ENCODE assay signal across 2 cellular contexts in the genomic region with DNA sequence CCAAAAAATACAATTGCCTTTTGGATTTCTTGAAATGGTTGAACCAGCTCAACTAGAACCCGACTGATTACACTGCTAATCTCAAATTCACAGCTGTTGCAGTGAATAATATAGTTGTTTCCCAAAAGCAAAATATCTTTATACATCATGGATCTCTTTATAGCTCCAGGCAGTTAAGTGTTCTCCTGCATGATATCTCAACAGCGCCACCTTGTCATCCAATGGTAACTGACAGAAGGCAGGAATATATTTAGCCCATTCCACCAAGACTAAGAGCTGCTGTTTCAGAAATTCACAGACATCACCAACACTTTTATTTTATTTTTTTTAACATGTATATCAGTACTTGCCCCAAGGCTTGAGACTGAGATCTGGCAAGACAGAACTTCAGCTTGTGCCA.
TF ChIP-seq lines count a peak whose summit lies in the region.

No MANE protein-coding gene starts in this region.

TF ChIP-seq in liver, 16 proteins besides CTCF, POLR2A, EP300 and RAD21 (continued from another document):
- TF ChIP-seq GABPA (IDR thresholded peaks at IDR 0.05 in 1 of 2, conservative IDR thresholded peaks at IDR 0.05 in 1 of 2) (no peak), NR2F2 (IDR thresholded peaks at IDR 0.05) (no peak), FOXA1 (IDR thresholded peaks at IDR 0.05) (no peak), HNF4A (conservative IDR thresholded peaks at IDR 0.05) (no peak), JUND (IDR thresholded peaks at IDR 0.05) (no peak), EGR1 (IDR thresholded peaks at IDR 0.05; ENCODE audit: low read depth in 2 of 2) (no peak), YY1 (IDR thresholded peaks at IDR 0.05) (no peak), RXRA (IDR thresholded peaks at IDR 0.05) (no peak), SP1 (IDR thresholded peaks at IDR 0.05) (no peak), HNF4G (IDR thresholded peaks at IDR 0.05) (no peak)
- TF ChIP-seq, protein P1, sequence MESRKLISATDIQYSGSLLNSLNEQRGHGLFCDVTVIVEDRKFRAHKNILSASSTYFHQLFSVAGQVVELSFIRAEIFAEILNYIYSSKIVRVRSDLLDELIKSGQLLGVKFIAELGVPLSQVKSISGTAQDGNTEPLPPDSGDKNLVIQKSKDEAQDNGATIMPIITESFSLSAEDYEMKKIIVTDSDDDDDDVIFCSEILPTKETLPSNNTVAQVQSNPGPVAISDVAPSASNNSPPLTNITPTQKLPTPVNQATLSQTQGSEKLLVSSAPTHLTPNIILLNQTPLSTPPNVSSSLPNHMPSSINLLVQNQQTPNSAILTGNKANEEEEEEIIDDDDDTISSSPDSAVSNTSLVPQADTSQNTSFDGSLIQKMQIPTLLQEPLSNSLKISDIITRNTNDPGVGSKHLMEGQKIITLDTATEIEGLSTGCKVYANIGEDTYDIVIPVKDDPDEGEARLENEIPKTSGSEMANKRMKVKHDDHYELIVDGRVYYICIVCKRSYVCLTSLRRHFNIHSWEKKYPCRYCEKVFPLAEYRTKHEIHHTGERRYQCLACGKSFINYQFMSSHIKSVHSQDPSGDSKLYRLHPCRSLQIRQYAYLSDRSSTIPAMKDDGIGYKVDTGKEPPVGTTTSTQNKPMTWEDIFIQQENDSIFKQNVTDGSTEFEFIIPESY (IDR thresholded peaks at IDR 0.05), result no peak
- TF ChIP-seq, protein P2, sequence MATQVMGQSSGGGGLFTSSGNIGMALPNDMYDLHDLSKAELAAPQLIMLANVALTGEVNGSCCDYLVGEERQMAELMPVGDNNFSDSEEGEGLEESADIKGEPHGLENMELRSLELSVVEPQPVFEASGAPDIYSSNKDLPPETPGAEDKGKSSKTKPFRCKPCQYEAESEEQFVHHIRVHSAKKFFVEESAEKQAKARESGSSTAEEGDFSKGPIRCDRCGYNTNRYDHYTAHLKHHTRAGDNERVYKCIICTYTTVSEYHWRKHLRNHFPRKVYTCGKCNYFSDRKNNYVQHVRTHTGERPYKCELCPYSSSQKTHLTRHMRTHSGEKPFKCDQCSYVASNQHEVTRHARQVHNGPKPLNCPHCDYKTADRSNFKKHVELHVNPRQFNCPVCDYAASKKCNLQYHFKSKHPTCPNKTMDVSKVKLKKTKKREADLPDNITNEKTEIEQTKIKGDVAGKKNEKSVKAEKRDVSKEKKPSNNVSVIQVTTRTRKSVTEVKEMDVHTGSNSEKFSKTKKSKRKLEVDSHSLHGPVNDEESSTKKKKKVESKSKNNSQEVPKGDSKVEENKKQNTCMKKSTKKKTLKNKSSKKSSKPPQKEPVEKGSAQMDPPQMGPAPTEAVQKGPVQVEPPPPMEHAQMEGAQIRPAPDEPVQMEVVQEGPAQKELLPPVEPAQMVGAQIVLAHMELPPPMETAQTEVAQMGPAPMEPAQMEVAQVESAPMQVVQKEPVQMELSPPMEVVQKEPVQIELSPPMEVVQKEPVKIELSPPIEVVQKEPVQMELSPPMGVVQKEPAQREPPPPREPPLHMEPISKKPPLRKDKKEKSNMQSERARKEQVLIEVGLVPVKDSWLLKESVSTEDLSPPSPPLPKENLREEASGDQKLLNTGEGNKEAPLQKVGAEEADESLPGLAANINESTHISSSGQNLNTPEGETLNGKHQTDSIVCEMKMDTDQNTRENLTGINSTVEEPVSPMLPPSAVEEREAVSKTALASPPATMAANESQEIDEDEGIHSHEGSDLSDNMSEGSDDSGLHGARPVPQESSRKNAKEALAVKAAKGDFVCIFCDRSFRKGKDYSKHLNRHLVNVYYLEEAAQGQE (IDR thresholded peaks at IDR 0.05), result no peak
- TF ChIP-seq, protein P3, sequence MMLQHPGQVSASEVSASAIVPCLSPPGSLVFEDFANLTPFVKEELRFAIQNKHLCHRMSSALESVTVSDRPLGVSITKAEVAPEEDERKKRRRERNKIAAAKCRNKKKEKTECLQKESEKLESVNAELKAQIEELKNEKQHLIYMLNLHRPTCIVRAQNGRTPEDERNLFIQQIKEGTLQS (IDR thresholded peaks at IDR 0.05), result no peak
- TF ChIP-seq, protein P4, sequence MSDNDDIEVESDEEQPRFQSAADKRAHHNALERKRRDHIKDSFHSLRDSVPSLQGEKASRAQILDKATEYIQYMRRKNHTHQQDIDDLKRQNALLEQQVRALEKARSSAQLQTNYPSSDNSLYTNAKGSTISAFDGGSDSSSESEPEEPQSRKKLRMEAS (IDR thresholded peaks at IDR 0.05), result no peak

TF ChIP-seq in HepG2, 621 proteins besides CTCF, POLR2A, EP300 and RAD21 (continued from another document):
- TF ChIP-seq ZFP82 (CRISPR knock-in tag; IDR thresholded peaks at IDR 0.05; ENCODE audit: borderline replicate concordance) (no peak), HMG20A (CRISPR knock-in tag; IDR thresholded peaks at IDR 0.05; ENCODE audit: borderline replicate concordance) (no peak), ZNF121 (CRISPR knock-in tag; IDR thresholded peaks at IDR 0.05) (no peak), HOXA7 (CRISPR knock-in tag; IDR thresholded peaks at IDR 0.05) (no peak), CAMTA2 (CRISPR knock-in tag; IDR thresholded peaks at IDR 0.05; ENCODE audit: borderline replicate concordance) (no peak), ZNF431 (CRISPR knock-in tag; IDR thresholded peaks at IDR 0.05; ENCODE audit: borderline replicate concordance, low read depth) (no peak), LCORL (IDR thresholded peaks at IDR 0.05) (no peak), LCORL (CRISPR knock-in tag; IDR thresholded peaks at IDR 0.05) (no peak), FIP1L1 (IDR thresholded peaks at IDR 0.05; ENCODE audit: borderline replicate concordance, insufficient read depth, low read depth, low read length) (no peak), ZIK1 (CRISPR knock-in tag; IDR thresholded peaks at IDR 0.05; ENCODE audit: borderline replicate concordance, low read depth) (no peak), HNF4A (CRISPR knock-in tag; IDR thresholded peaks at IDR 0.05) (no peak), ZBTB42 (CRISPR knock-in tag; IDR thresholded peaks at IDR 0.05) (no peak), ZSCAN25 (CRISPR knock-in tag; IDR thresholded peaks at IDR 0.05) (no peak), KDM2A (CRISPR knock-in tag; IDR thresholded peaks at IDR 0.05; ENCODE audit: borderline replicate concordance, low read depth) (no peak), ZFP90 (CRISPR knock-in tag; IDR thresholded peaks at IDR 0.05; ENCODE audit: borderline replicate concordance) (no peak), ZNF354B (CRISPR knock-in tag; IDR thresholded peaks at IDR 0.05) (no peak), JDP2 (CRISPR knock-in tag; IDR thresholded peaks at IDR 0.05; ENCODE audit: borderline replicate concordance) (no peak), ZBTB38 (CRISPR knock-in tag; IDR thresholded peaks at IDR 0.05) (no peak)
- TF ChIP-seq, protein P5, sequence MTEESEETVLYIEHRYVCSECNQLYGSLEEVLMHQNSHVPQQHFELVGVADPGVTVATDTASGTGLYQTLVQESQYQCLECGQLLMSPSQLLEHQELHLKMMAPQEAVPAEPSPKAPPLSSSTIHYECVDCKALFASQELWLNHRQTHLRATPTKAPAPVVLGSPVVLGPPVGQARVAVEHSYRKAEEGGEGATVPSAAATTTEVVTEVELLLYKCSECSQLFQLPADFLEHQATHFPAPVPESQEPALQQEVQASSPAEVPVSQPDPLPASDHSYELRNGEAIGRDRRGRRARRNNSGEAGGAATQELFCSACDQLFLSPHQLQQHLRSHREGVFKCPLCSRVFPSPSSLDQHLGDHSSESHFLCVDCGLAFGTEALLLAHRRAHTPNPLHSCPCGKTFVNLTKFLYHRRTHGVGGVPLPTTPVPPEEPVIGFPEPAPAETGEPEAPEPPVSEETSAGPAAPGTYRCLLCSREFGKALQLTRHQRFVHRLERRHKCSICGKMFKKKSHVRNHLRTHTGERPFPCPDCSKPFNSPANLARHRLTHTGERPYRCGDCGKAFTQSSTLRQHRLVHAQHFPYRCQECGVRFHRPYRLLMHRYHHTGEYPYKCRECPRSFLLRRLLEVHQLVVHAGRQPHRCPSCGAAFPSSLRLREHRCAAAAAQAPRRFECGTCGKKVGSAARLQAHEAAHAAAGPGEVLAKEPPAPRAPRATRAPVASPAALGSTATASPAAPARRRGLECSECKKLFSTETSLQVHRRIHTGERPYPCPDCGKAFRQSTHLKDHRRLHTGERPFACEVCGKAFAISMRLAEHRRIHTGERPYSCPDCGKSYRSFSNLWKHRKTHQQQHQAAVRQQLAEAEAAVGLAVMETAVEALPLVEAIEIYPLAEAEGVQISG (CRISPR knock-in tag; IDR thresholded peaks at IDR 0.05), result no peak
- TF ChIP-seq, protein P6, sequence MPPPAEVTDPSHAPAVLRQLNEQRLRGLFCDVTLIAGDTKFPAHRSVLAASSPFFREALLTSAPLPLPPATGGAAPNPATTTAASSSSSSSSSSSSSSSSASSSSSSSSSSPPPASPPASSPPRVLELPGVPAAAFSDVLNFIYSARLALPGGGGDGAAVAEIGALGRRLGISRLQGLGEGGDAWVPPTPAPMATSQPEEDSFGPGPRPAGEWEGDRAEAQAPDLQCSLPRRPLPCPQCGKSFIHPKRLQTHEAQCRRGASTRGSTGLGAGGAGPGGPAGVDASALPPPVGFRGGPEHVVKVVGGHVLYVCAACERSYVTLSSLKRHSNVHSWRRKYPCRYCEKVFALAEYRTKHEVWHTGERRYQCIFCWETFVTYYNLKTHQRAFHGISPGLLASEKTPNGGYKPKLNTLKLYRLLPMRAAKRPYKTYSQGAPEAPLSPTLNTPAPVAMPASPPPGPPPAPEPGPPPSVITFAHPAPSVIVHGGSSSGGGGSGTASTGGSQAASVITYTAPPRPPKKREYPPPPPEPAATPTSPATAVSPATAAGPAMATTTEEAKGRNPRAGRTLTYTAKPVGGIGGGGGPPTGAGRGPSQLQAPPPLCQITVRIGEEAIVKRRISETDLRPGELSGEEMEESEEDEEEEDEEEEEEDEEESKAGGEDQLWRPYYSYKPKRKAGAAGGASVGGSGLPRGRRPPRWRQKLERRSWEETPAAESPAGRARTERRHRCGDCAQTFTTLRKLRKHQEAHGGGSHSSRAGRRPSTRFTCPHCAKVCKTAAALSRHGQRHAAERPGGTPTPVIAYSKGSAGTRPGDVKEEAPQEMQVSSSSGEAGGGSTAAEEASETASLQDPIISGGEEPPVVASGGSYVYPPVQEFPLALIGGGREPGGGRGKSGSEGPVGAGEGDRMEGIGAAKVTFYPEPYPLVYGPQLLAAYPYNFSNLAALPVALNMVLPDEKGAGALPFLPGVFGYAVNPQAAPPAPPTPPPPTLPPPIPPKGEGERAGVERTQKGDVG (CRISPR knock-in tag; IDR thresholded peaks at IDR 0.05; ENCODE audit: borderline replicate concordance), result no peak
